19 cellular contexts compared by ENCODE assay signal in genomic region chr7:89621925-89622641, GRCh38.
"Had no signal": no experiment of that assay in that cellular context is flagged by ENCODE, and none has a peak within 500 bp of the region (broad histone marks: within the 10 kb centered on the region; RNA-seq: fewer than 3 reads in every experiment).

No MANE protein-coding gene starts in this region.

- H3K27ac ChIP-seq: esophagus squamous epithelium, neural progenitor cell, prostate gland, right atrium auricular region, stomach had no signal

- H3K4me1 ChIP-seq: esophagus squamous epithelium, neural progenitor cell, prostate gland, right atrium auricular region, stomach had no signal

- H3K36me3 ChIP-seq: esophagus squamous epithelium, neural progenitor cell, prostate gland, right atrium auricular region, stomach had no signal

- FAIRE-seq: TTC549 had no signal

- H3K27me3 Mint-ChIP-seq: activated CD4-positive, alpha-beta T cell treated with anti-CD3 and anti-CD28 coated beads for 36 hours; effector memory CD8-positive, alpha-beta T cell; memory B cell had no signal

- H3K27me3 ChIP-seq: esophagus squamous epithelium, neural progenitor cell, right atrium auricular region, stomach had no signal

- H3K4me3 Mint-ChIP-seq: activated CD4-positive, alpha-beta T cell treated with anti-CD3 and anti-CD28 coated beads for 36 hours; activated naive CD4-positive, alpha-beta T cell treated with anti-CD3 and anti-CD28 coated beads, Interleukin-2, amount 50 U/mL, for 24 hours; effector memory CD8-positive, alpha-beta T cell; memory B cell; neural progenitor cell; type B pancreatic cell; WTC11 had no signal

- H3K36me3 Mint-ChIP-seq: activated naive CD4-positive, alpha-beta T cell treated with anti-CD3 and anti-CD28 coated beads, Interleukin-2, amount 50 U/mL, for 24 hours; memory B cell; neural progenitor cell; type B pancreatic cell had no signal

- H3K9me3 Mint-ChIP-seq: activated naive CD4-positive, alpha-beta T cell treated with anti-CD3 and anti-CD28 coated beads, Interleukin-2, amount 50 U/mL, for 24 hours; neural progenitor cell had no signal

- H3K9me3 ChIP-seq: prostate gland, right atrium auricular region, stomach had no signal

- H3K9ac ChIP-seq: neural progenitor cell had no signal

- H3K4me1 Mint-ChIP-seq: memory B cell, neural progenitor cell, WTC11 had no signal

- ATAC-seq: effector memory CD8-positive, alpha-beta T cell; left ventricle myocardium superior had no signal

- H3K4me3 ChIP-seq: esophagus squamous epithelium, neural progenitor cell, prostate gland, right atrium auricular region, stomach had no signal

- H3K27ac Mint-ChIP-seq: activated CD4-positive, alpha-beta T cell treated with anti-CD3 and anti-CD28 coated beads for 36 hours; activated naive CD4-positive, alpha-beta T cell treated with anti-CD3 and anti-CD28 coated beads, Interleukin-2, amount 50 U/mL, for 24 hours; effector memory CD8-positive, alpha-beta T cell; memory B cell; neural progenitor cell; type B pancreatic cell; WTC11 had no signal

- DNase-seq: activated CD8-positive, alpha-beta memory T cell treated with anti-CD3 and anti-CD28 coated beads for 24 hours; activated CD8-positive, alpha-beta memory T cell treated with anti-CD3 and anti-CD28 coated beads, Interleukin-2, amount 50 U/mL, for 48 hours; activated effector memory CD4-positive, alpha-beta T cell treated with Interleukin-2 at 50 U/mL for 16 hours; activated T-cell treated with anti-CD3 and anti-CD28 coated beads, Interleukin-2, amount 50 U/mL, for 48 hours; effector memory CD8-positive, alpha-beta T cell; esophagus squamous epithelium; left ventricle myocardium superior; stimulated activated CD4-positive, alpha-beta T cell treated with anti-CD3 and anti-CD28 coated beads, Interleukin-12 subunit alpha, Interleukin-12 subunit beta, amount 100 ng/mL, for 4 hours; stimulated activated CD8-positive, alpha-beta memory T cell treated with anti-CD3 and anti-CD28 coated beads, Interleukin-4, amount 100 ng/mL, for 48 hours; stomach had no signal

- H3K4me2 ChIP-seq: neural progenitor cell had no signal
